9 cellular contexts compared by ENCODE assay signal in genomic region chr11:75826463-75827220, GRCh38. TPM values are rescaled to one million over a fixed set of nuclear protein-coding genes. Genes with fewer than 3 reads are reported as not detected.
A peak's percentile ranks its signal among the peaks of the same experiment; 100 is the strongest.
DNase-seq lines count a peak whose midpoint lies in the region; ATAC-seq, FAIRE-seq and TF ChIP-seq lines count a peak whose summit lies in the region.
"Had no signal": no experiment of that assay in that cellular context is flagged by ENCODE, and none has a peak within 500 bp of the region (broad histone marks: within the 10 kb centered on the region; RNA-seq: fewer than 3 reads in every experiment).

No MANE protein-coding gene starts in this region.

- H3K9me3 ChIP-seq in DOHH2 (ENCODE audit: control insufficient read depth, insufficient read depth, low read length) (no peaks in the 10 kb centered on the region), adrenal gland (replicated peaks in 1 of 3) (no peaks in the 10 kb centered on the region), right atrium auricular region (no peaks in the 10 kb centered on the region), sigmoid colon (no peaks in the 10 kb centered on the region)

- H3K79me2 ChIP-seq in DOHH2 (ENCODE audit: control insufficient read depth, low read length), result peaks cover 91% of the 10 kb centered on the region

- H3K4me3 ChIP-seq in DOHH2 (ENCODE audit: low read length), result peak overlapping the region; percentile 15
- no peak overlapping the region for H3K4me3 ChIP-seq in adrenal gland
- H3K4me3 ChIP-seq in right atrium auricular region, result peak overlapping the region in 1 of 2 donors; percentile 22
- H3K4me3 ChIP-seq in sigmoid colon, result no peak overlapping the region

- TF ChIP-seq POLR2A in adrenal gland (IDR thresholded peaks at IDR 0.05), result no peak
- no peak for TF ChIP-seq POLR2A in sigmoid colon (IDR thresholded peaks at IDR 0.05)

- intact Hi-C loops in adrenal gland (cut with DNase I) (no loop called here), sigmoid colon (cut with DNase I) (loop anchor here (5.0 kb wide), 1 partner anchor 411 kb away; no protein-coding TSS in a partner anchor)

- peaks cover 31% of the 10 kb centered on the region for H3F3A ChIP-seq in DOHH2 (ENCODE audit: control insufficient read depth, insufficient read depth)

- H3K4me2 ChIP-seq in DOHH2 (ENCODE audit: low read length), result peak overlapping the region; percentile 47

- H3K36me3 ChIP-seq in DOHH2 (ENCODE audit: control insufficient read depth, low read length) (peaks cover 86% of the 10 kb centered on the region), adrenal gland (replicated peaks in 1 of 2) (no peaks in the 10 kb centered on the region), right atrium auricular region (no peaks in the 10 kb centered on the region), sigmoid colon (no peaks in the 10 kb centered on the region)

- TF ChIP-seq EP300 in sigmoid colon (IDR thresholded peaks at IDR 0.05), result no peak

- WGBS in adrenal gland, 4 donors, result 34 to 40% (median 36%) methylated on average over 4 of the region's 4 CpGs
- 32 to 48% methylated on average over 4 of the region's 4 CpGs for WGBS in sigmoid colon, 2 donors

- DNase-seq in adrenal gland (no peak), right atrium auricular region (ENCODE audit: low spot score) (no peak), sigmoid colon (no peak), D721Med (ENCODE audit: insufficient read length, low spot score) (no peak), DMS53 treated with DMSO at 0.1 percent for 48 hours (lab: John Stamatoyannopoulos, UW; ENCODE audit: unreplicated experiment) (no peak)
- DNase-seq: activated CD8-positive, alpha-beta T cell treated with anti-CD3 and anti-CD28 coated beads for 36 hours had no signal

- H3K4me1 ChIP-seq in DOHH2 (ENCODE audit: control insufficient read depth, low read length) (peaks cover 87% of the 10 kb centered on the region), adrenal gland (replicated peaks in 1 of 2) (peaks cover 8 to 57% of the 10 kb centered on the region in 2 donors), right atrium auricular region (peaks cover 0 to 61% of the 10 kb centered on the region in 2 donors), sigmoid colon (peaks cover 0 to 94% (median 70%) of the 10 kb centered on the region in 4 donors)

- no peak for FAIRE-seq in D721Med (lab: Jason Lieb, UNC)

- ATAC-seq in HG02623 (IDR thresholded peaks at IDR 0.05; ENCODE audit: unreplicated experiment) (no peak), GM21526 (IDR thresholded peaks at IDR 0.05; ENCODE audit: low FRiP score, unreplicated experiment) (no peak)
- ATAC-seq: activated CD8-positive, alpha-beta T cell treated with anti-CD3 and anti-CD28 coated beads for 36 hours had no signal

- no peaks in the 10 kb centered on the region for H3K9me2 ChIP-seq in DOHH2 (replicated peaks; ENCODE audit: control insufficient read depth, low read length)

- TF ChIP-seq CTCF in DOHH2 (IDR thresholded peaks at IDR 0.05; ENCODE audit: low read depth, low read length, poor library complexity, severe bottlenecking) (no peak), adrenal gland (IDR thresholded peaks at IDR 0.05) (no peak), right atrium auricular region (IDR thresholded peaks at IDR 0.05) (no peak), sigmoid colon (IDR thresholded peaks at IDR 0.05) (no peak), D721Med (IDR thresholded peaks at IDR 0.05; ENCODE audit: insufficient read depth, missing control alignments) (no peak)

- peaks cover 5% of the 10 kb centered on the region; the same call in 1 of the 2 replicates for H4K20me1 ChIP-seq in DOHH2 (ENCODE audit: control insufficient read depth, insufficient read depth, low read depth, low read length)

- peak overlapping the region; percentile 99 for H3K27ac ChIP-seq in DOHH2 (ENCODE audit: low read depth, low read length)
- H3K27ac ChIP-seq in adrenal gland, result peak overlapping the region in 3 of 5 donors; percentile 5 to 65 (median 65)
- H3K27ac ChIP-seq in right atrium auricular region, result peak overlapping the region; percentile 78 to 79
- H3K27ac ChIP-seq in sigmoid colon, result peak overlapping the region; percentile 78 to 92 (median 86)

- H3K27me3 ChIP-seq in DOHH2 (ENCODE audit: control insufficient read depth, low read length) (no peaks in the 10 kb centered on the region), adrenal gland (no peaks in the 10 kb centered on the region), right atrium auricular region (no peaks in the 10 kb centered on the region), sigmoid colon (no peaks in the 10 kb centered on the region)

RNA-seq across cellular contexts. Expression of gene UVRAG, which starts 11.6 kb away (rescaled TPM):
- total RNA-seq in adrenal gland (10 to 100 TPM; 16.5 to 38.5 (median 31.1) TPM), right atrium auricular region (10 to 100 TPM; 13.2 to 13.9 TPM), sigmoid colon (10 to 100 TPM; 29.3 to 43.2 (median 35.6) TPM)
- polyA plus RNA-seq in adrenal gland (10 to 100 TPM; 10.9 to 27.0 (median 12.9) TPM), sigmoid colon (10 to 100 TPM in 1 of 3 donors, 1 to 10 TPM in 2; 4.9 to 10.8 (median 6.6) TPM)

RNA-seq across cellular contexts. Expression of gene DGAT2, which starts 58.1 kb away (rescaled TPM):
- total RNA-seq in adrenal gland (10 to 100 TPM in 3 of 8 donors, 1 to 10 TPM in 5; 2.1 to 24.0 (median 7.5) TPM), right atrium auricular region (10 to 100 TPM in 1 of 2 donors, 1 to 10 TPM in 1; 2.7 to 27.7 TPM), sigmoid colon (10 to 100 TPM in 1 of 4 donors, 1 to 10 TPM in 1, under 1 TPM in 2; 0.55 to 20.3 (median 0.92) TPM)
- polyA plus RNA-seq in adrenal gland (10 to 100 TPM in 1 of 3 donors, 1 to 10 TPM in 2; 2.6 to 79.2 (median 4.0) TPM), sigmoid colon (10 to 100 TPM in 1 of 3 donors, 1 to 10 TPM in 2; 1.2 to 16.5 (median 3.6) TPM)
